In the genomic region with DNA sequence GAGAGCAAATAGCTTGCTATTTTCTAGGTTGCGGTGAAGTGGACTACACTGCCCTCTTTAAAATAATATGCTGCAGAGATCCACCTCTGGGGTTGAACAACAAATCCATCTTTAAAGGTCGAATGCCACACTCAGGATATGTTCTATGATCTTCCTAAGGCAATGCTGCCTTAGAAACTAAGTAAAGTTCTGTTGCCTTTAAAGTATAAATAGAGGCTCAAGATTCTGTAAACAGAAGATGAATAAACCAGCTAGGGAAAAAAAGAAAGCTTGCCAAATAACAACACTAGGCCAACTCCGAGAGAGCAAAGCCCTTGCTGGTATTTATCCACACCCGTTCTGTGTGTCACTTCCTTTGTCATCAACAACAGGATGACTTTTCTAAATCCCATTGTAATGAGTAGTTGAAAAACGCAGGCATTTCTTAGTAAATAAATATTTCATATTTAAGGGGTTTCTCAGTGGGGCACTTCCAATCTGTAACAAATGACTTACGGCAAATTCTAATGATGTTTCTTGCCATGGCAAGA, we compare ENCODE assay signal across 32 cellular contexts.
DNase-seq lines count a peak whose midpoint lies in the region; ATAC-seq and TF ChIP-seq lines count a peak whose summit lies in the region.
"Had no signal": no experiment of that assay in that cellular context is flagged by ENCODE, and none has a peak within 500 bp of the region (broad histone marks: within the 10 kb centered on the region; RNA-seq: fewer than 3 reads in every experiment).

No MANE protein-coding gene starts in this region.

- no peaks in the 10 kb centered on the region for H3K36me3 ChIP-seq in muscle layer of colon (ENCODE audit: insufficient read depth, low read length)
- H3K36me3 ChIP-seq: gastrocnemius medialis, thoracic aorta had no signal

- TF ChIP-seq CTCF in epithelial cell of esophagus (IDR thresholded peaks at IDR 0.05; ENCODE audit: insufficient read depth, low read depth, low read length, missing control alignments): no peak

- H3K4me3 ChIP-seq in epithelial cell of esophagus (ENCODE audit: low read length) (no peak overlapping the region), muscle layer of colon (ENCODE audit: low read depth in 1 of 2, low read length in 2 of 2) (no peak overlapping the region)
- H3K4me3 ChIP-seq: coronary artery, gastrocnemius medialis, K562, lung, PC-9, skin epidermis, thoracic aorta had no signal

- no peak for ATAC-seq in stimulated activated naive CD8-positive, alpha-beta T cell treated with anti-CD3 and anti-CD28 coated beads, Interleukin-15, Interleukin-2, amounts not matched to agents 100 U/mL and 50 U/mL, for 24 hours
- ATAC-seq in GM21526 (IDR thresholded peaks at IDR 0.05; ENCODE audit: low FRiP score, unreplicated experiment): no peak
- ATAC-seq: activated T-cell treated with anti-CD3 and anti-CD28 coated beads, Interleukin-2, amount 50 U/mL, for 72 hours; gastrocnemius medialis; K562; natural killer cell; T-helper 17 cell had no signal

- no peaks in the 10 kb centered on the region for H3K9me3 ChIP-seq in muscle layer of colon (ENCODE audit: low read length)
- H3K9me3 ChIP-seq: gastrocnemius medialis, thoracic aorta had no signal

- peak overlapping the region; percentile 49 for H3K27ac ChIP-seq in muscle layer of colon (ENCODE audit: low read depth, low read length)
- H3K27ac ChIP-seq: coronary artery, gastrocnemius medialis, PC-9, thoracic aorta had no signal

- DNase-seq in H4 (ENCODE audit: low spot score) (peak; percentile 68), epithelial cell of esophagus (ENCODE audit: low read depth) (peak; percentile 72), NCI-H748 (lab: John Stamatoyannopoulos, UW; ENCODE audit: unreplicated experiment) (no peak), NCI-H2196 treated with DMSO at 0.1 percent for 48 hours (lab: John Stamatoyannopoulos, UW; ENCODE audit: unreplicated experiment) (no peak)
- DNase-seq in stimulated activated naive CD8-positive, alpha-beta T cell treated with anti-CD3 and anti-CD28 coated beads, Interleukin-15, Interleukin-2, amounts not matched to agents 100 U/mL and 50 U/mL, for 24 hours: no peak
- DNase-seq: activated CD4-positive, alpha-beta memory T cell treated with anti-CD3 and anti-CD28 coated beads for 36 hours; activated CD4-positive, CD25-positive, alpha-beta regulatory T cell treated with anti-CD3 and anti-CD28 coated beads, Interleukin-2, amount 50 U/mL, for 72 hours; activated naive CD4-positive, alpha-beta T cell treated with Interleukin-2 at 50 U/mL for 16 hours; activated T-cell treated with anti-CD3 and anti-CD28 coated beads, Interleukin-2, amount 50 U/mL, for 72 hours; caudate nucleus; CD4-positive, CD25-positive, alpha-beta regulatory T cell; DMS79 treated with DMSO at 0.1 percent for 48 hours; effector CD8-positive, alpha-beta T cell; erythroblast; gastrocnemius medialis; natural killer cell; NCI-H1092 treated with DMSO at 0.1 percent for 48 hours; NCI-H1930; NCI-H526; NK-92 treated with Interleukin-12 subunit alpha and Interleukin-12 subunit beta, amount 100 ng/mL, for 24 hours; PC-9; retina; Right ventricle myocardium superior; stimulated activated naive CD4-positive, alpha-beta T cell; T-helper 17 cell had no signal

- H3K4me1 ChIP-seq in muscle layer of colon (ENCODE audit: insufficient read depth, low read length): peaks cover 26% of the 10 kb centered on the region
- H3K4me1 ChIP-seq: gastrocnemius medialis had no signal

- no peak overlapping the region for H3K9ac ChIP-seq in muscle layer of colon (ENCODE audit: low read length)

- H3K27me3 ChIP-seq in muscle layer of colon (ENCODE audit: control insufficient read depth in 1 of 2, insufficient read depth in 2 of 2, low read length in 2 of 2): no peaks in the 10 kb centered on the region
- H3K27me3 ChIP-seq: gastrocnemius medialis had no signal

Comparison
In these comparisons a context has a peak if more than half of its experiments do, and no peak if none do; other contexts are left out.
1. DNase-seq: peak in H4 (single experiment) and epithelial cell of esophagus (single experiment); none in stimulated activated naive CD8-positive, alpha-beta T cell treated with anti-CD3 and anti-CD28 coated beads, Interleukin-15, Interleukin-2, amounts not matched to agents 100 U/mL and 50 U/mL, for 24 hours (single experiment), NCI-H748 (single experiment) and NCI-H2196 treated with DMSO at 0.1 percent for 48 hours (single experiment).